ENCODE assay signal across 14 cellular contexts in the genomic region with DNA sequence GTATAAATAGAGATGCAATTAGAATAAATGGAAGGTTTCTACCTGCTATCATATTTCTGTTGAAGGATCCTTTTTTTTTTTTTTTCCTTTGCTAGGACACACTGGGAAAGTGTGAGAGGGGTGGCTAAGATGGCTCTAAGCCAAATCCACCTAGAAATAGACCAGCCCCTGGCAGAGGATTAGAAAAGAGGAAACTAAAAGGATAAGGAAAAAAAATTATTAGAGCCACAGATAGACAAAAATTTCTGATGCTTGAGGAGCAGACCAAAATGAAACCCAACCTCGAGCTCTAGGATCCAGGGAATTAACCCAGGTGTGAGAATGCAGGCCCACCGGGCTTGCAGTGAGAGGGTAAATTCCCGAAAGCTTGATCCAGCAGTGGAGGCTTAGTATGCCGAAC.
"Had no signal": no experiment of that assay in that cellular context is flagged by ENCODE, and none has a peak within 500 bp of the region (broad histone marks: within the 10 kb centered on the region; RNA-seq: fewer than 3 reads in every experiment).

No MANE protein-coding gene starts in this region.

- H3K9me3 ChIP-seq: heart right ventricle, right atrium auricular region, stomach, thoracic aorta had no signal

- H3K27ac ChIP-seq: coronary artery, heart right ventricle, right atrium auricular region, skin epidermis, stomach, thoracic aorta had no signal

- ATAC-seq: activated CD8-positive, alpha-beta T cell treated with anti-CD3 and anti-CD28 coated beads for 36 hours; heart right ventricle; naive thymus-derived CD8-positive, alpha-beta T cell had no signal

- DNase-seq: activated CD4-positive, alpha-beta T cell treated with anti-CD3 and anti-CD28 coated beads for 4 hours; activated CD8-positive, alpha-beta memory T cell treated with anti-CD3 and anti-CD28 coated beads, Interleukin-2, amount 50 U/mL, for 48 hours; activated CD8-positive, alpha-beta T cell treated with anti-CD3 and anti-CD28 coated beads for 36 hours; activated naive CD4-positive, alpha-beta T cell treated with anti-CD3 and anti-CD28 coated beads, Interleukin-2, amount 10 ng/mL, durations not matched to agents 7 days and 5 days; caudate nucleus; effector CD8-positive, alpha-beta T cell; heart right ventricle; naive thymus-derived CD8-positive, alpha-beta T cell; nucleus accumbens; stomach had no signal

- H3K4me1 ChIP-seq: stomach had no signal

- H3K27me3 ChIP-seq: heart right ventricle, right atrium auricular region, stomach had no signal

- H3K36me3 ChIP-seq: right atrium auricular region, stomach, thoracic aorta had no signal

- H3K4me3 ChIP-seq: coronary artery, heart right ventricle, right atrium auricular region, skin epidermis, stomach, thoracic aorta had no signal
